12 cellular contexts compared by ENCODE assay signal in genomic region chr10:59223597-59223996, GRCh38. TPM values are rescaled to one million over a fixed set of nuclear protein-coding genes. Genes with fewer than 3 reads are reported as not detected.
"Had no signal": no experiment of that assay in that cellular context is flagged by ENCODE, and none has a peak within 500 bp of the region (broad histone marks: within the 10 kb centered on the region; RNA-seq: fewer than 3 reads in every experiment).

No MANE protein-coding gene starts in this region.

RNA-seq across cellular contexts. Expression of gene PHYHIPL, which starts 47.2 kb away (rescaled TPM):
- total RNA-seq: activated naive CD4-positive, alpha-beta T cell treated with anti-CD3 and anti-CD28 coated beads for 36 hours; activated naive CD4-positive, alpha-beta T cell treated with anti-CD3 and anti-CD28 coated beads, Interleukin-2, amount 50 U/mL, for 72 hours; activated naive CD8-positive, alpha-beta T cell treated with anti-CD3 and anti-CD28 coated beads for 36 hours; activated naive CD8-positive, alpha-beta T cell treated with anti-CD3 and anti-CD28 coated beads, Interleukin-2, amount 10 ng/mL, durations not matched to agents 7 days and 5 days; activated T-cell treated with anti-CD3 and anti-CD28 coated beads, Interleukin-2, amount 50 U/mL, for 4 hours; activated T-cell treated with anti-CD3 and anti-CD28 coated beads, Interleukin-2, amount 50 U/mL, for 72 hours; activated T-helper 1 cell treated with anti-CD3 and anti-CD28 coated beads, Interleukin-12 subunit alpha, Interleukin-12 subunit beta, Interleukin-2, Interleukin-4 antibody, amounts not matched to agents 30 ng/mL and 10 ng/mL and 1 ng/mL, durations not matched to agents 14 hours and 24 hours and 36 hours; activated T-helper 17 cell treated with anti-CD3 and anti-CD28 coated beads, Interleukin-2, amount 50 U/mL, for 72 hours; activated T-helper 2 cell treated with anti-CD3 and anti-CD28 coated beads, Interferon-gamma antibody, Interleukin-2, Interleukin-4, amounts not matched to agents 10 μg/mL and 5 μg/mL and 100 μg/mL, durations not matched to agents 14 hours and 24 hours and 36 hours; ascending aorta; bronchial epithelial cell; cardiac muscle cell had no signal
